16 cellular contexts compared by ENCODE assay signal in the genomic region with DNA sequence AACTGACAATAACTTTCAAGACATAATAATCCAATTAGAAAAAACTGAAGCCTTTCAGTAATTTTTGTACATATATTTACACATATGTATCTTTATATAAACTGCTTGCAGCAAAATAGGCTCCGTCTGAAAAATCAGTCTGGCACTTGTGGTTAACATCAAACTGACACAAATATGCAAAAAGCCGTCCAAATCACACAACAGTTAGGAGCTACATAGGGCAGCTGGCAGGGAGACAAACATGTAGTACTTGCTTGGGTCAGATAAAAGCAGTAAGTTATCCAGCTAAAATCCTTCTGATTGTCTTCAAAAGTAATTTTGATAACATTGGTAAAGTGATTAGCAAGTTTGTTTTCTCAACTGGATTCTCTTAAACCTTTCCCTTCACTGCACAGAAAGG.
DNase-seq lines count a peak whose midpoint lies in the region; TF ChIP-seq lines count a peak whose summit lies in the region.
"Had no signal": no experiment of that assay in that cellular context is flagged by ENCODE, and none has a peak within 500 bp of the region (broad histone marks: within the 10 kb centered on the region; RNA-seq: fewer than 3 reads in every experiment).

No MANE protein-coding gene starts in this region.

- no peaks in the 10 kb centered on the region for H3K27me3 ChIP-seq in HAP-1 (ENCODE audit: low read depth)

- TF ChIP-seq CTCF in astrocyte of the cerebellum (IDR thresholded peaks at IDR 0.05; ENCODE audit: low read depth, low read length, missing control alignments) (no peak), GM10248 (IDR thresholded peaks at IDR 0.05; ENCODE audit: control extremely low read depth, extremely low read depth, low read depth, missing control alignments) (no peak)

- H3K4me1 ChIP-seq in HAP-1 = no peaks in the 10 kb centered on the region

- in situ Hi-C loops in astrocyte of the cerebellum (cut with HindIII; ENCODE audit: low sequenced_read_pairs) (no loop called here), HAP-1 (cut with MboI; ENCODE audit: low sequenced_read_pairs) (no loop called here)

- H3K4me3 ChIP-seq in astrocyte of the cerebellum (ENCODE audit: low read depth, low read length) (no peak overlapping the region), HAP-1 (no peak overlapping the region)

- DNase-seq in AG08395 (ENCODE audit: low spot score) = peak; percentile 27
- peak; percentile 9 for DNase-seq in HCEC 1CT
- DNase-seq in astrocyte of the cerebellum (ENCODE audit: low read depth) = peak; percentile 74
- DNase-seq in left kidney (ENCODE audit: low read depth, low spot score) = peak; percentile 46
- DNase-seq in GM10248 (ENCODE audit: extremely low spot score) = no peak
- no peak for DNase-seq in HAP-1 (ENCODE audit: low spot score in 2 of 2)
- no peak for DNase-seq in GF-D8 (lab: John Stamatoyannopoulos, UW)
- no peak for DNase-seq in AG20443 (ENCODE audit: low spot score)
- DNase-seq: activated CD8-positive, alpha-beta memory T cell treated with anti-CD3 and anti-CD28 coated beads for 24 hours; activated gamma-delta T cell treated with Interleukin-2 at 50 U/mL for 16 hours; caudate nucleus; DND-41; KBM-7; midbrain; NCI-H510A; stimulated activated CD4-positive, alpha-beta T cell treated with anti-CD3 and anti-CD28 coated beads, Interleukin-4, amount 100 ng/mL, for 24 hours had no signal

- CTCF ChIA-PET in GM10248 (lab: Yijun Ruan, JAX) = interaction anchor here (1.3 kb wide), 1 partner anchor 13 kb away, joined by 3 read pairs; no protein-coding TSS in a partner anchor

- H3K9me3 ChIP-seq in HAP-1 = no peaks in the 10 kb centered on the region

- peaks cover 15% of the 10 kb centered on the region for H3K36me3 ChIP-seq in HAP-1 (replicated peaks)

- POLR2A ChIA-PET in GM10248 (lab: Yijun Ruan, JAX) = no interaction called here

Comparison
In these comparisons a context has a peak if more than half of its experiments do, and no peak if none do; other contexts are left out.
1. DNase-seq: peak in AG08395 (single experiment), HCEC 1CT (single experiment), astrocyte of the cerebellum (single experiment) and left kidney (single experiment); none in GM10248 (single experiment), HAP-1 (0 of 2), GF-D8 (single experiment) and AG20443 (single experiment).